Comparison of ENCODE assay signal across 11 cellular contexts in genomic region chr2:48328159-48328816, GRCh38. TPM values are rescaled to one million over a fixed set of nuclear protein-coding genes. Genes with fewer than 3 reads are reported as not detected.
DNase-seq lines count a peak whose midpoint lies in the region; ATAC-seq and TF ChIP-seq lines count a peak whose summit lies in the region.
"Had no signal": no experiment of that assay in that cellular context is flagged by ENCODE, and none has a peak within 500 bp of the region (broad histone marks: within the 10 kb centered on the region; RNA-seq: fewer than 3 reads in every experiment).

No MANE protein-coding gene starts in this region.

- no peak for TF ChIP-seq POLR2A in testis (IDR thresholded peaks at IDR 0.05)

- H3K27me3 Mint-ChIP-seq in activated naive CD4-positive, alpha-beta T cell treated with anti-CD3 and anti-CD28 coated beads, Interleukin-2, amount 10 ng/mL, durations not matched to agents 7 days and 5 days: no peaks in the 10 kb centered on the region
- H3K27me3 Mint-ChIP-seq in stimulated activated naive B cell treated with anti-CD40 and anti-IgM and Interleukin-4, amounts not matched to agents 10 μg/mL and 1 μg/mL and 100 μg/mL, for 72 hours: no peaks in the 10 kb centered on the region
- no peaks in the 10 kb centered on the region for H3K27me3 Mint-ChIP-seq in activated CD4-positive, alpha-beta memory T cell treated with anti-CD3 and anti-CD28 coated beads for 36 hours

- H3K9ac ChIP-seq in OCI-LY1 (ENCODE audit: low read length): 0 out of 2 replicates have a peak overlapping the region, but pooled peaks have one; percentile 6
- H3K9ac ChIP-seq: parathyroid adenoma had no signal

- peak; percentile 65 for ATAC-seq in HG02798 (IDR thresholded peaks at IDR 0.05; ENCODE audit: poor library complexity, unreplicated experiment)
- peak; percentile 48 to 60 for ATAC-seq in stimulated activated naive B cell treated with anti-CD40 and anti-IgM and Interleukin-4, amounts not matched to agents 10 μg/mL and 1 μg/mL and 100 μg/mL, for 72 hours (replicated peaks)

- no peak for DNase-seq in activated naive CD4-positive, alpha-beta T cell treated with anti-CD3 and anti-CD28 coated beads, Interleukin-2, amount 10 ng/mL, durations not matched to agents 7 days and 5 days
- no peak for DNase-seq in activated naive CD4-positive, alpha-beta T cell treated with Interleukin-2 at 50 U/mL for 16 hours
- no peak for DNase-seq in stimulated activated naive B cell treated with anti-CD40 and anti-IgM and Interleukin-4, amounts not matched to agents 10 μg/mL and 1 μg/mL and 100 μg/mL, for 72 hours
- DNase-seq in activated CD4-positive, alpha-beta memory T cell treated with anti-CD3 and anti-CD28 coated beads for 36 hours: no peak
- no peak for DNase-seq in cardiac septum (ENCODE audit: low spot score)
- no peak for DNase-seq in testis
- DNase-seq: activated CD4-positive, alpha-beta T cell treated with anti-CD3 and anti-CD28 coated beads for 1 hour; central memory CD4-positive, alpha-beta T cell had no signal

- peak overlapping the region; percentile 6 for H3K27ac Mint-ChIP-seq in activated naive CD4-positive, alpha-beta T cell treated with anti-CD3 and anti-CD28 coated beads, Interleukin-2, amount 10 ng/mL, durations not matched to agents 7 days and 5 days
- no peak overlapping the region for H3K27ac Mint-ChIP-seq in stimulated activated naive B cell treated with anti-CD40 and anti-IgM and Interleukin-4, amounts not matched to agents 10 μg/mL and 1 μg/mL and 100 μg/mL, for 72 hours
- H3K27ac Mint-ChIP-seq in activated CD4-positive, alpha-beta memory T cell treated with anti-CD3 and anti-CD28 coated beads for 36 hours: no peak overlapping the region

- no peak overlapping the region for H2AFZ ChIP-seq in OCI-LY1 (ENCODE audit: low read length)
- H2AFZ ChIP-seq: parathyroid adenoma had no signal

- H3K9me3 ChIP-seq in OCI-LY1 (ENCODE audit: low read length): no peaks in the 10 kb centered on the region
- no peaks in the 10 kb centered on the region for H3K9me3 ChIP-seq in testis

- no peaks in the 10 kb centered on the region for H3K9me3 Mint-ChIP-seq in activated naive CD4-positive, alpha-beta T cell treated with anti-CD3 and anti-CD28 coated beads, Interleukin-2, amount 10 ng/mL, durations not matched to agents 7 days and 5 days
- H3K9me3 Mint-ChIP-seq in stimulated activated naive B cell treated with anti-CD40 and anti-IgM and Interleukin-4, amounts not matched to agents 10 μg/mL and 1 μg/mL and 100 μg/mL, for 72 hours: peaks cover 2 to 3% of the 10 kb centered on the region in 2 donors
- no peaks in the 10 kb centered on the region for H3K9me3 Mint-ChIP-seq in activated CD4-positive, alpha-beta memory T cell treated with anti-CD3 and anti-CD28 coated beads for 36 hours

- H3F3A ChIP-seq in OCI-LY1 (ENCODE audit: insufficient read depth, low read length): no peaks in the 10 kb centered on the region

- H3K4me1 Mint-ChIP-seq in activated naive CD4-positive, alpha-beta T cell treated with anti-CD3 and anti-CD28 coated beads, Interleukin-2, amount 10 ng/mL, durations not matched to agents 7 days and 5 days: peaks cover 54% of the 10 kb centered on the region
- peaks cover 26 to 43% of the 10 kb centered on the region in 2 donors for H3K4me1 Mint-ChIP-seq in stimulated activated naive B cell treated with anti-CD40 and anti-IgM and Interleukin-4, amounts not matched to agents 10 μg/mL and 1 μg/mL and 100 μg/mL, for 72 hours
- peaks cover 63% of the 10 kb centered on the region for H3K4me1 Mint-ChIP-seq in activated CD4-positive, alpha-beta memory T cell treated with anti-CD3 and anti-CD28 coated beads for 36 hours (ENCODE audit: low read depth)

- H3K27me3 ChIP-seq in OCI-LY1 (ENCODE audit: insufficient read depth, low read length) (no peaks in the 10 kb centered on the region), testis (no peaks in the 10 kb centered on the region)

- H3K79me2 ChIP-seq in OCI-LY1 (ENCODE audit: insufficient read depth, low read length): peaks cover 100% of the 10 kb centered on the region

- 61 to 73% methylated on average over 3 of the region's 3 CpGs for WGBS in testis, 2 donors

- H3K36me3 ChIP-seq in OCI-LY1 (ENCODE audit: insufficient read depth, low read length) (no peaks in the 10 kb centered on the region), testis (ENCODE audit: low read depth, missing control alignments) (no peaks in the 10 kb centered on the region)

- CTCF ChIA-PET in activated naive CD4-positive, alpha-beta T cell treated with anti-CD3 and anti-CD28 coated beads, Interleukin-2, amount 10 ng/mL, durations not matched to agents 7 days and 5 days (lab: Charles Lee): no interaction called here
- CTCF ChIA-PET in activated CD4-positive, alpha-beta memory T cell treated with anti-CD3 and anti-CD28 coated beads for 36 hours (lab: Charles Lee): no interaction called here

- POLR2A ChIA-PET in activated CD4-positive, alpha-beta memory T cell treated with anti-CD3 and anti-CD28 coated beads for 36 hours (lab: Charles Lee): no interaction called here

- H3K36me3 Mint-ChIP-seq in activated naive CD4-positive, alpha-beta T cell treated with anti-CD3 and anti-CD28 coated beads, Interleukin-2, amount 10 ng/mL, durations not matched to agents 7 days and 5 days: peaks cover 12% of the 10 kb centered on the region
- peaks cover 9 to 11% of the 10 kb centered on the region in 2 donors for H3K36me3 Mint-ChIP-seq in stimulated activated naive B cell treated with anti-CD40 and anti-IgM and Interleukin-4, amounts not matched to agents 10 μg/mL and 1 μg/mL and 100 μg/mL, for 72 hours
- peaks cover 2% of the 10 kb centered on the region for H3K36me3 Mint-ChIP-seq in activated CD4-positive, alpha-beta memory T cell treated with anti-CD3 and anti-CD28 coated beads for 36 hours

- H3K4me2 ChIP-seq in OCI-LY1 (ENCODE audit: low read length): peak overlapping the region; percentile 25; the same call in 1 of the 2 replicates

- no peak overlapping the region for H3K4me3 ChIP-seq in OCI-LY1 (ENCODE audit: low read depth, low read length, poor library complexity, severe bottlenecking)
- no peak overlapping the region for H3K4me3 ChIP-seq in testis

- intact Hi-C loops in activated CD4-positive, alpha-beta memory T cell treated with anti-CD3 and anti-CD28 coated beads for 36 hours (cut with micrococcal nuclease): no loop called here
- intact Hi-C loops in cardiac septum (cut with DNase I): no loop called here
- intact Hi-C loops in testis (cut with DNase I; ENCODE audit: low total_unique reads): no loop called here

- H3K4me1 ChIP-seq in OCI-LY1 (ENCODE audit: insufficient read depth, low read length, severe bottlenecking) (peaks cover 58% of the 10 kb centered on the region), testis (no peaks in the 10 kb centered on the region)

- H3K27ac ChIP-seq in OCI-LY1 (ENCODE audit: low read depth, low read length, poor library complexity, severe bottlenecking) (peak overlapping the region; percentile 41), testis (no peak overlapping the region)
- H3K27ac ChIP-seq: parathyroid adenoma had no signal

- TF ChIP-seq CTCF in OCI-LY1 (IDR thresholded peaks at IDR 0.05; ENCODE audit: low read length) (no peak), testis (IDR thresholded peaks at IDR 0.05) (no peak)

- H3K9me2 ChIP-seq in OCI-LY1 (ENCODE audit: low read depth, low read length): no peaks in the 10 kb centered on the region

- H4K20me1 ChIP-seq in OCI-LY1 (ENCODE audit: insufficient read depth, low read length): peaks cover 3% of the 10 kb centered on the region; the same call in 1 of the 2 replicates

- H3K4me3 Mint-ChIP-seq in activated naive CD4-positive, alpha-beta T cell treated with anti-CD3 and anti-CD28 coated beads, Interleukin-2, amount 10 ng/mL, durations not matched to agents 7 days and 5 days: no peak overlapping the region
- H3K4me3 Mint-ChIP-seq in stimulated activated naive B cell treated with anti-CD40 and anti-IgM and Interleukin-4, amounts not matched to agents 10 μg/mL and 1 μg/mL and 100 μg/mL, for 72 hours: no peak overlapping the region
- no peak overlapping the region for H3K4me3 Mint-ChIP-seq in activated CD4-positive, alpha-beta memory T cell treated with anti-CD3 and anti-CD28 coated beads for 36 hours

RNA-seq across cellular contexts. Expression of gene FOXN2, which starts 13.8 kb away (rescaled TPM):
- 10 to 100 TPM; 45.7 to 47.0 TPM for total RNA-seq in activated CD4-positive, alpha-beta memory T cell treated with anti-CD3 and anti-CD28 coated beads for 36 hours
- 10.3 TPM for total RNA-seq in cardiac septum
- 10 to 100 TPM; 25.6 to 25.7 TPM for total RNA-seq in testis
- 10.2 TPM for polyA plus RNA-seq in testis (ENCODE audit: insufficient read depth, low read depth, low replicate concordance)
